8 cellular contexts compared by ENCODE assay signal in genomic region chr12:120356567-120357030, GRCh38. TPM values are rescaled to one million over a fixed set of nuclear protein-coding genes. Genes with fewer than 3 reads are reported as not detected.
DNase-seq lines count a peak whose midpoint lies in the region; ATAC-seq and TF ChIP-seq lines count a peak whose summit lies in the region.

No MANE protein-coding gene starts in this region.

- no peak overlapping the region for H3K27ac ChIP-seq in MM.1S (ENCODE audit: low read length)
- no peak overlapping the region for H3K27ac ChIP-seq in uterus

- H3K9me3 ChIP-seq in MM.1S (replicated peaks; ENCODE audit: insufficient read depth, low read length): no peaks in the 10 kb centered on the region
- no peaks in the 10 kb centered on the region for H3K9me3 ChIP-seq in uterus

- intact Hi-C loops in cardiac septum (cut with DNase I) (loop anchor here (1.0 kb wide), 1 partner anchor 74 kb away; no protein-coding TSS in a partner anchor), uterus (cut with DNase I; ENCODE audit: low total_unique reads) (no loop called here)

- no peaks in the 10 kb centered on the region for H3F3A ChIP-seq in MM.1S (ENCODE audit: insufficient read depth, low read length)

- no peak for TF ChIP-seq POLR2A in uterus (IDR thresholded peaks at IDR 0.05)

- no peak for ATAC-seq in HG03135 (IDR thresholded peaks at IDR 0.05; ENCODE audit: unreplicated experiment)

- no peaks in the 10 kb centered on the region for H4K20me1 ChIP-seq in MM.1S (ENCODE audit: insufficient read depth, low read length)

- no peak overlapping the region for H3K4me3 ChIP-seq in MM.1S (ENCODE audit: low read length)
- no peak overlapping the region for H3K4me3 ChIP-seq in uterus

- H3K4me2 ChIP-seq in MM.1S (ENCODE audit: low read depth, low read length): no peak overlapping the region

- H2AFZ ChIP-seq in MM.1S (ENCODE audit: low read length): no peak overlapping the region

- H3K27me3 ChIP-seq in MM.1S (replicated peaks; ENCODE audit: insufficient read depth, low read length) (no peaks in the 10 kb centered on the region), uterus (no peaks in the 10 kb centered on the region)

- H3K4me1 ChIP-seq in MM.1S (ENCODE audit: low read length) (no peaks in the 10 kb centered on the region), uterus (no peaks in the 10 kb centered on the region)

- no peaks in the 10 kb centered on the region for H3K36me3 ChIP-seq in MM.1S (replicated peaks; ENCODE audit: insufficient read depth, low read length)
- no peaks in the 10 kb centered on the region for H3K36me3 ChIP-seq in uterus

- TF ChIP-seq CTCF in MM.1S (IDR thresholded peaks at IDR 0.05; ENCODE audit: low read length) (peak; percentile 61), uterus (IDR thresholded peaks at IDR 0.05) (peak; percentile 79 to 88 (median 82))

- H3K79me2 ChIP-seq in MM.1S (ENCODE audit: low read length): no peaks in the 10 kb centered on the region

- peak; percentile 19 for DNase-seq in GF-D8 (lab: John Stamatoyannopoulos, UW)
- peak; percentile 21 for DNase-seq in MM.1S
- peak; percentile 74 to 81 for DNase-seq in SW 1271 (lab: John Stamatoyannopoulos, UW)
- DNase-seq in activated naive CD8-positive, alpha-beta T cell treated with anti-CD3 and anti-CD28 coated beads, Interleukin-2, amount 50 U/mL, for 16 hours (ENCODE audit: low read depth, low spot score): peak; percentile 62
- DNase-seq in cardiac septum (ENCODE audit: low spot score): peak; percentile 89
- DNase-seq in putamen (ENCODE audit: low spot score): peak; percentile 59
- peak; percentile 72 to 77 for DNase-seq in uterus

- no peak overlapping the region for H3K9ac ChIP-seq in MM.1S (ENCODE audit: low read length)

- H3K9me2 ChIP-seq in MM.1S (replicated peaks; ENCODE audit: insufficient read depth, low read length): no peaks in the 10 kb centered on the region

RNA-seq across cellular contexts. Expression of gene MSI1, which starts 12.4 kb away (rescaled TPM):
- total RNA-seq in cardiac septum (9.7 TPM), uterus (10 to 100 TPM in 1 of 4 donors, 1 to 10 TPM in 1, under 1 TPM in 1, not detected in 1; 0.29 to 12.0 (median 2.9) TPM)

RNA-seq across cellular contexts. Expression of gene PLA2G1B, which starts 29.0 kb away (rescaled TPM):
- total RNA-seq in cardiac septum (not detected), uterus (not detected)

RNA-seq across cellular contexts. Expression of gene SIRT4, which starts 54.5 kb away (rescaled TPM):
- total RNA-seq in cardiac septum: 2.4 TPM
- total RNA-seq in uterus: 1 to 10 TPM in 3 of 4 donors, not detected in 1; 1.2 to 4.1 (median 1.5) TPM

Comparison
In these comparisons a context has a peak if more than half of its experiments do, and no peak if none do; other contexts are left out.
1. DNase-seq: peak in every context shown above with its lines; median percentile 89 in cardiac septum; 78 in SW 1271; 74 in uterus; 62 in activated naive CD8-positive, alpha-beta T cell treated with anti-CD3 and anti-CD28 coated beads, Interleukin-2, amount 50 U/mL, for 16 hours; 59 in putamen; 21 in MM.1S; 19 in GF-D8.